In genomic region chr13:110281736-110282135, GRCh38 we compare ENCODE assay signal across 19 cellular contexts. TPM values are rescaled to one million over a fixed set of nuclear protein-coding genes. Genes with fewer than 3 reads are reported as not detected.
DNase-seq lines count a peak whose midpoint lies in the region; ATAC-seq and TF ChIP-seq lines count a peak whose summit lies in the region.
"Had no signal": no experiment of that assay in that cellular context is flagged by ENCODE, and none has a peak within 500 bp of the region (broad histone marks: within the 10 kb centered on the region; RNA-seq: fewer than 3 reads in every experiment).

No MANE protein-coding gene starts in this region.

- H3K27ac ChIP-seq in heart left ventricle = peak overlapping the region in 11 of 12 donors; percentile 2 to 82 (median 28)
- H3K27ac ChIP-seq in esophagus muscularis mucosa (replicated peaks in 1 of 4) = peak overlapping the region; percentile 58 to 99 (median 63)
- H3K27ac ChIP-seq in gastrocnemius medialis = peak overlapping the region; percentile 46 to 63 (median 50)
- peak overlapping the region; percentile 39 to 88 (median 62) for H3K27ac ChIP-seq in tibial nerve
- H3K27ac ChIP-seq: KMS-11, RWPE1 had no signal

- TF ChIP-seq POLR2A in heart left ventricle (IDR thresholded peaks at IDR 0.05) = no peak
- no peak for TF ChIP-seq POLR2A in esophagus muscularis mucosa (IDR thresholded peaks at IDR 0.05; ENCODE audit: low read depth)
- TF ChIP-seq POLR2A in gastrocnemius medialis (IDR thresholded peaks at IDR 0.05) = no peak
- no peak for TF ChIP-seq POLR2A in tibial nerve (IDR thresholded peaks at IDR 0.05)

- H3K27me3 ChIP-seq in heart left ventricle = no peaks in the 10 kb centered on the region
- H3K27me3 ChIP-seq in esophagus muscularis mucosa = no peaks in the 10 kb centered on the region
- no peaks in the 10 kb centered on the region for H3K27me3 ChIP-seq in gastrocnemius medialis
- no peaks in the 10 kb centered on the region for H3K27me3 ChIP-seq in tibial nerve

- H3K9me3 ChIP-seq in heart left ventricle = no peaks in the 10 kb centered on the region
- H3K9me3 ChIP-seq in esophagus muscularis mucosa = no peaks in the 10 kb centered on the region
- H3K9me3 ChIP-seq in gastrocnemius medialis = no peaks in the 10 kb centered on the region
- no peaks in the 10 kb centered on the region for H3K9me3 ChIP-seq in tibial nerve

- intact Hi-C loops in heart left ventricle (cut with DNase I) = no loop called here
- intact Hi-C loops in cardiac septum (cut with DNase I) = no loop called here
- intact Hi-C loops in esophagus muscularis mucosa (cut with DNase I) = no loop called here
- intact Hi-C loops in gastrocnemius medialis (cut with DNase I; ENCODE audit: low total_unique reads) = no loop called here

- in situ Hi-C loops in gastrocnemius medialis (cut with MboI; ENCODE audit: low sequenced_read_pairs in 4 of 4) = no loop called here

- H3K4me3 ChIP-seq in heart left ventricle = no peak overlapping the region
- H3K4me3 ChIP-seq in esophagus muscularis mucosa = no peak overlapping the region
- H3K4me3 ChIP-seq in gastrocnemius medialis = no peak overlapping the region
- no peak overlapping the region for H3K4me3 ChIP-seq in tibial nerve

- WGBS in heart left ventricle, 4 donors = 88 to 94% (median 91%) methylated on average over 5 of the region's 5 CpGs
- 38% methylated on average over 5 of the region's 5 CpGs for WGBS in esophagus muscularis mucosa
- WGBS in tibial nerve, 2 donors = 60 to 63% methylated on average over 5 of the region's 5 CpGs

- no peak for TF ChIP-seq CTCF in heart left ventricle (IDR thresholded peaks at IDR 0.05)
- TF ChIP-seq CTCF in esophagus muscularis mucosa (IDR thresholded peaks at IDR 0.05) = no peak
- TF ChIP-seq CTCF in gastrocnemius medialis (IDR thresholded peaks at IDR 0.05 in 4 of 5, conservative IDR thresholded peaks at IDR 0.05 in 1 of 5) = no peak
- no peak for TF ChIP-seq CTCF in tibial nerve (IDR thresholded peaks at IDR 0.05)

- no peak for ATAC-seq in heart left ventricle
- no peak for ATAC-seq in gastrocnemius medialis
- ATAC-seq in HG02840 (IDR thresholded peaks at IDR 0.05; ENCODE audit: low FRiP score, unreplicated experiment) = no peak

- no peak for TF ChIP-seq EP300 in esophagus muscularis mucosa (IDR thresholded peaks at IDR 0.05)
- TF ChIP-seq EP300 in tibial nerve (IDR thresholded peaks at IDR 0.05) = no peak

- peaks cover 0 to 13% (median 2%) of the 10 kb centered on the region in 9 donors for H3K36me3 ChIP-seq in heart left ventricle
- H3K36me3 ChIP-seq in esophagus muscularis mucosa = peaks cover 0 to 2% (median 0%) of the 10 kb centered on the region in 4 donors
- no peaks in the 10 kb centered on the region for H3K36me3 ChIP-seq in gastrocnemius medialis
- H3K36me3 ChIP-seq in tibial nerve = peaks cover 0 to 5% (median 0%) of the 10 kb centered on the region in 3 donors

- DNase-seq in heart left ventricle (peak in 1 of 5 donors; percentile 10), cardiac septum (ENCODE audit: low spot score) (no peak), esophagus muscularis mucosa (ENCODE audit: extremely low spot score) (no peak), gastrocnemius medialis (no peak), tibial nerve (ENCODE audit: low spot score in 2 of 2) (no peak), Ammon's horn (ENCODE audit: low spot score) (no peak), NCI-H128 (lab: John Stamatoyannopoulos, UW; ENCODE audit: unreplicated experiment) (no peak)
- DNase-seq: 8988T; HCEC 1CT; NCI-H1092; NCI-H1694; NCI-H2107; NCI-H226; NCI-H526; NK-92 treated with Interleukin-12 subunit alpha and Interleukin-12 subunit beta, amount 100 ng/mL, for 24 hours had no signal

- H3K4me1 ChIP-seq in heart left ventricle (peaks cover 4 to 100% (median 66%) of the 10 kb centered on the region in 12 donors), esophagus muscularis mucosa (peaks cover 85 to 100% (median 99%) of the 10 kb centered on the region in 4 donors), gastrocnemius medialis (peaks cover 17 to 25% of the 10 kb centered on the region in 2 donors), tibial nerve (peaks cover 3 to 100% (median 57%) of the 10 kb centered on the region in 4 donors)

RNA-seq across cellular contexts. Expression of gene COL4A1, which starts 25.2 kb away (rescaled TPM):
- total RNA-seq in heart left ventricle = 100 to 1,000 TPM in 8 of 9 donors, 10 to 100 TPM in 1; 91.9 to 428 (median 184) TPM
- 100 to 1,000 TPM in 1 of 2 donors, 10 to 100 TPM in 1; 52.6 to 194 TPM for polyA plus RNA-seq in heart left ventricle
- 196 TPM for total RNA-seq in cardiac septum
- 100 to 1,000 TPM; 328 to 578 (median 405) TPM for total RNA-seq in esophagus muscularis mucosa
- total RNA-seq in gastrocnemius medialis = 100 to 1,000 TPM in 3 of 4 donors, 10 to 100 TPM in 1; 60.5 to 127 (median 120) TPM
- 100 to 1,000 TPM; 385 to 583 (median 526) TPM for total RNA-seq in tibial nerve

RNA-seq across cellular contexts. Expression of gene COL4A2, which starts 25.3 kb away (rescaled TPM):
- 100 to 1,000 TPM in 8 of 9 donors, 10 to 100 TPM in 1; 94.0 to 377 (median 166) TPM for total RNA-seq in heart left ventricle
- 100 to 1,000 TPM in 1 of 2 donors, 10 to 100 TPM in 1; 92.4 to 220 TPM for polyA plus RNA-seq in heart left ventricle
- total RNA-seq in cardiac septum = 165 TPM
- 100 to 1,000 TPM; 419 to 931 (median 555) TPM for total RNA-seq in esophagus muscularis mucosa
- 10 to 100 TPM; 51.2 to 85.8 (median 70.5) TPM for total RNA-seq in gastrocnemius medialis
- total RNA-seq in tibial nerve = 100 to 1,000 TPM; 576 to 821 (median 658) TPM
- polyA plus RNA-seq: CD14-positive monocyte had no signal
